ENCODE assay signal across 25 cellular contexts in genomic region chr4:81397635-81398034, GRCh38.
DNase-seq lines count a peak whose midpoint lies in the region; ATAC-seq, FAIRE-seq and TF ChIP-seq lines count a peak whose summit lies in the region.
"Had no signal": no experiment of that assay in that cellular context is flagged by ENCODE, and none has a peak within 500 bp of the region (broad histone marks: within the 10 kb centered on the region; RNA-seq: fewer than 3 reads in every experiment).

No MANE protein-coding gene starts in this region.

- H3K36me3 ChIP-seq in K562 (ENCODE audit: control insufficient read depth, insufficient read depth, low read length), result no peaks in the 10 kb centered on the region
- H3K36me3 ChIP-seq: BE2C; BLaER1 treated with 17β-estradiol and CSF1 and Interleukin-3, amounts not matched to agents 10 nM and 100 nM; HAP-1 had no signal

- no peak overlapping the region for H3K4me3 Mint-ChIP-seq in effector memory CD8-positive, alpha-beta T cell
- H3K4me3 Mint-ChIP-seq: CD14-positive monocyte; CD4-positive, alpha-beta T cell; CD8-positive, alpha-beta memory T cell; HFFc6 had no signal

- H3K27me3 ChIP-seq in K562 (ENCODE audit: control insufficient read depth in 2 of 2, insufficient read depth in 2 of 2, low read length in 2 of 2), result peaks cover 5 to 11% of the 10 kb centered on the region in 2 experiments; a peak in 3 of 5 replicates
- H3K27me3 ChIP-seq: BE2C; BLaER1 treated with 17β-estradiol and CSF1 and Interleukin-3, amounts not matched to agents 10 nM and 100 nM had no signal

- no peaks in the 10 kb centered on the region for H3K9me1 ChIP-seq in K562 (ENCODE audit: control insufficient read depth, insufficient read depth, low read length)

- no peak overlapping the region for H2AFZ ChIP-seq in K562 (ENCODE audit: low read depth, low read length)

- no peak overlapping the region for H3K9ac ChIP-seq in K562 (ENCODE audit: insufficient read depth in 1 of 2, low read depth in 2 of 2, low read length in 2 of 2)
- H3K9ac ChIP-seq: BLaER1 treated with 17β-estradiol and CSF1 and Interleukin-3, amounts not matched to agents 10 nM and 100 nM had no signal

- ATAC-seq in Right ventricle myocardium inferior, result peak; percentile 85
- no peak for ATAC-seq in K562
- peak; percentile 95 for ATAC-seq in left ventricle myocardium superior
- no peak for ATAC-seq in effector memory CD8-positive, alpha-beta T cell (replicated peaks)
- ATAC-seq: A549 had no signal

- no peak for TF ChIP-seq POLR2A in K562 (conservative IDR thresholded peaks at IDR 0.05)

- CTCF ChIA-PET in K562 (lab: Yijun Ruan, JAX; ENCODE audit: low intra/inter-chr PET ratio), result interaction anchor here (0.7 kb wide), 1 partner anchor 73 kb away, joined by 3 read pairs; no protein-coding TSS in a partner anchor

- POLR2A ChIA-PET in K562 (lab: Yijun Ruan, JAX), result no interaction called here

- intact Hi-C loops in Right ventricle myocardium inferior (cut with DNase I) (no loop called here), cardiac septum (cut with DNase I) (no loop called here), K562 (cut with micrococcal nuclease) (no loop called here), left ventricle myocardium superior (cut with micrococcal nuclease) (no loop called here)

- in situ Hi-C loops in K562 (cut with MboI), result loop anchor here (10.0 kb wide), 1 partner anchor 877 kb away; no protein-coding TSS in a partner anchor

- H3K27ac Mint-ChIP-seq in effector memory CD8-positive, alpha-beta T cell, result no peak overlapping the region
- H3K27ac Mint-ChIP-seq: CD14-positive monocyte; CD4-positive, alpha-beta T cell; CD8-positive, alpha-beta memory T cell; HFFc6 had no signal

- no peaks in the 10 kb centered on the region; the same call in 1 of the 2 replicates for H4K20me1 ChIP-seq in K562 (replicated peaks; ENCODE audit: control insufficient read depth, insufficient read depth, low read length)
- H4K20me1 ChIP-seq: BLaER1 treated with 17β-estradiol and CSF1 and Interleukin-3, amounts not matched to agents 10 nM and 100 nM had no signal

- no peaks in the 10 kb centered on the region for H3K4me1 ChIP-seq in K562 (replicated peaks in 1 of 2; ENCODE audit: control insufficient read depth in 2 of 2, insufficient read depth in 2 of 2, low read length in 2 of 2)
- H3K4me1 ChIP-seq: A549, BE2C, HAP-1 had no signal

- peak; percentile 52 for FAIRE-seq in K562 (lab: Jason Lieb, UNC)
- FAIRE-seq: A549, D721Med, G401.6, GM12892, H54 had no signal

- no peaks in the 10 kb centered on the region for H3K79me2 ChIP-seq in K562 (ENCODE audit: control insufficient read depth, insufficient read depth, low read length)

- H3K36me3 Mint-ChIP-seq in effector memory CD8-positive, alpha-beta T cell (ENCODE audit: insufficient read depth), result no peaks in the 10 kb centered on the region
- H3K36me3 Mint-ChIP-seq: CD14-positive monocyte; CD8-positive, alpha-beta memory T cell had no signal

- no peak for TF ChIP-seq CTCF in K562 (IDR thresholded peaks at IDR 0.05 in 2 of 3, conservative IDR thresholded peaks at IDR 0.05 in 1 of 3; ENCODE audit: insufficient read depth in 2 of 3, low read depth in 1 of 3, low read length in 3 of 3)

- no TSS peak for BruUV-seq in K562 (replicated peaks; lab: Mats Ljungman, UMichigan)

- TF ChIP-seq EP300 in K562 (IDR thresholded peaks at IDR 0.05; ENCODE audit: low read length), result no peak

- no peaks in the 10 kb centered on the region for H3K9me3 ChIP-seq in K562 (replicated peaks; ENCODE audit: control insufficient read depth, insufficient read depth, low read depth, low read length)
- H3K9me3 ChIP-seq: A549; BE2C; BLaER1 treated with 17β-estradiol and CSF1 and Interleukin-3, amounts not matched to agents 10 nM and 100 nM; HAP-1 had no signal

- TF ChIP-seq RAD21 in K562 (CRISPR knock-in tag; conservative IDR thresholded peaks at IDR 0.05 in 1 of 2, IDR thresholded peaks at IDR 0.05 in 1 of 2), result no peak

- no peaks in the 10 kb centered on the region for H3K9me3 Mint-ChIP-seq in effector memory CD8-positive, alpha-beta T cell
- H3K9me3 Mint-ChIP-seq: CD4-positive, alpha-beta T cell; CD8-positive, alpha-beta memory T cell; HFFc6 had no signal

- H3K4me2 ChIP-seq in K562 (ENCODE audit: insufficient read depth, low read length), result no peak overlapping the region
- H3K4me2 ChIP-seq: A549; BLaER1 treated with 17β-estradiol and CSF1 and Interleukin-3, amounts not matched to agents 10 nM and 100 nM had no signal

- peaks cover 22 to 26% of the 10 kb centered on the region in 2 donors for H3K27me3 Mint-ChIP-seq in effector memory CD8-positive, alpha-beta T cell

- H3K4me3 ChIP-seq in K562, result no peak overlapping the region
- H3K4me3 ChIP-seq: A549; BLaER1 treated with 17β-estradiol and CSF1 and Interleukin-3, amounts not matched to agents 10 nM and 100 nM; HAP-1 had no signal

- H3K4me1 Mint-ChIP-seq in effector memory CD8-positive, alpha-beta T cell (ENCODE audit: low read depth in 2 of 2), result no peaks in the 10 kb centered on the region
- H3K4me1 Mint-ChIP-seq: CD8-positive, alpha-beta memory T cell had no signal

- 0% methylated on average over 3 of the region's 3 CpGs for WGBS in K562 (ENCODE audit: insufficient coverage, low coverage, missing lambda C conversion rate)

- no peak overlapping the region for H3K27ac ChIP-seq in K562 (ENCODE audit: extremely low read depth, low read depth, low read length)
- H3K27ac ChIP-seq: A549; BLaER1 treated with 17β-estradiol and CSF1 and Interleukin-3, amounts not matched to agents 10 nM and 100 nM had no signal

- no peak for DNase-seq in Right ventricle myocardium inferior (ENCODE audit: missing footprints)
- DNase-seq in cardiac septum (ENCODE audit: low spot score), result no peak
- DNase-seq in K562 (ENCODE audit: extremely low read depth in 1 of 4, low spot score in 3 of 4), result no peak
- DNase-seq in left ventricle myocardium superior, result no peak
- no peak for DNase-seq in activated CD8-positive, alpha-beta memory T cell treated with anti-CD3 and anti-CD28 coated beads, Interleukin-2, amount 50 U/mL, for 4 hours
- no peak for DNase-seq in effector memory CD8-positive, alpha-beta T cell
- no peak for DNase-seq in NCI-H82 treated with DMSO at 0.1 percent for 48 hours (lab: John Stamatoyannopoulos, UW; ENCODE audit: unreplicated experiment)
- DNase-seq: 8988T; ACHN; AML-193; BE2C; CD4-positive, alpha-beta T cell; CD8-positive, alpha-beta memory T cell; DMS 273 treated with DMSO at 0.1 percent for 48 hours; DND-41; GOT3; HFFc6 had no signal

TF ChIP-seq in K562, 482 proteins besides CTCF, POLR2A, EP300 and RAD21:
- no peak for TF ChIP-seq OTX1 (CRISPR knock-in tag; IDR thresholded peaks at IDR 0.05)
- TF ChIP-seq PRDM10 (IDR thresholded peaks at IDR 0.05; ENCODE audit: partially characterized antibody), result no peak
- no peak for TF ChIP-seq ZNF184 (CRISPR knock-in tag; IDR thresholded peaks at IDR 0.05)
- no peak for TF ChIP-seq ZBTB8A (IDR thresholded peaks at IDR 0.05; ENCODE audit: partially characterized antibody)
- no peak for TF ChIP-seq SMARCB1 (IDR thresholded peaks at IDR 0.05; ENCODE audit: insufficient read length, low read depth)
- no peak for TF ChIP-seq ZNF354B (CRISPR knock-in tag; IDR thresholded peaks at IDR 0.05)
- TF ChIP-seq CHD4 (IDR thresholded peaks at IDR 0.05; ENCODE audit: insufficient read depth, insufficient replicate concordance, low read depth, low read length, poor library complexity, severe bottlenecking), result no peak

Comparison
In these comparisons a context has a peak if more than half of its experiments do, and no peak if none do; other contexts are left out.
1. ATAC-seq: peak in Right ventricle myocardium inferior (single experiment) and left ventricle myocardium superior (single experiment); none in K562 (single experiment) and effector memory CD8-positive, alpha-beta T cell (single experiment).